26 cellular contexts compared by ENCODE assay signal in the genomic region with DNA sequence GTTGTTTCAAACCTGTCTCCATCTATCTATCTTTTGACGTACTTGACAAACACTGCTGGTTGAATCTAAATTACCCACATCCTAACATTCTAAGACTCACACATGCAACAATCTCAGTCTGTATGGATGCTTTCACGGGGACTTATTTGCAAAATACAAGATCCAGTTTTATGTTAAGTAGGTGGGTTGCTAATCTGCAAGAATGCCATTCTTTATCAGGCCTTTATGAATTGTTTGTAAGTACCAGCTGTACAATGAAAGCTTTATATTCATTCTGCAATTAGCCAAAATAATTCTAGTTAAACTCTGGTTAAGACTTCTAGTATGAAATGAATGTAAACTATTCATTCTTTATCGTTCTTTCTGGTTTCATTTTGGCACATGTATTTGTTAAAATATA.
DNase-seq lines count a peak whose midpoint lies in the region; ATAC-seq, FAIRE-seq and TF ChIP-seq lines count a peak whose summit lies in the region.
"Had no signal": no experiment of that assay in that cellular context is flagged by ENCODE, and none has a peak within 500 bp of the region (broad histone marks: within the 10 kb centered on the region; RNA-seq: fewer than 3 reads in every experiment).

No MANE protein-coding gene starts in this region.

- H3K9me3 ChIP-seq in OCI-LY3 (ENCODE audit: insufficient read depth, low read length) (no peaks in the 10 kb centered on the region), kidney (ENCODE audit: control insufficient read depth in 1 of 2, low read length in 2 of 2) (no peaks in the 10 kb centered on the region)
- H3K9me3 ChIP-seq: lower lobe of right lung, Peyer's patch, thoracic aorta, vagina had no signal

- no peak for ATAC-seq in GM21576 (IDR thresholded peaks at IDR 0.05; ENCODE audit: unreplicated experiment)
- ATAC-seq: lower lobe of right lung, sciatic nerve had no signal

- no peak overlapping the region for H3K4me3 Mint-ChIP-seq in chondrocyte (ENCODE audit: unreplicated experiment)
- H3K4me3 Mint-ChIP-seq: activated CD4-positive, alpha-beta memory T cell treated with anti-CD3 and anti-CD28 coated beads for 36 hours; activated naive CD4-positive, alpha-beta T cell treated with anti-CD3 and anti-CD28 coated beads, Interleukin-2, amount 10 ng/mL, durations not matched to agents 7 days and 5 days; CD14-positive monocyte; IgD-negative memory B cell; neural crest cell had no signal

- H3K27me3 Mint-ChIP-seq in chondrocyte (ENCODE audit: low read depth) = no peaks in the 10 kb centered on the region
- H3K27me3 Mint-ChIP-seq: activated CD4-positive, alpha-beta memory T cell treated with anti-CD3 and anti-CD28 coated beads for 36 hours; activated naive CD4-positive, alpha-beta T cell treated with anti-CD3 and anti-CD28 coated beads, Interleukin-2, amount 10 ng/mL, durations not matched to agents 7 days and 5 days; IgD-negative memory B cell had no signal

- H3K4me3 ChIP-seq in OCI-LY3 (ENCODE audit: low read length) (no peak overlapping the region), kidney (ENCODE audit: low read length in 2 of 2) (no peak overlapping the region)
- H3K4me3 ChIP-seq: lower lobe of right lung, Peyer's patch, thoracic aorta, vagina had no signal

- H3K36me3 ChIP-seq in OCI-LY3 (replicated peaks; ENCODE audit: low read depth, low read length) = no peaks in the 10 kb centered on the region
- H3K36me3 ChIP-seq in kidney (ENCODE audit: control insufficient read depth in 1 of 2, insufficient read depth in 2 of 2, low read length in 2 of 2) = no peaks in the 10 kb centered on the region
- H3K36me3 ChIP-seq: lower lobe of right lung, Peyer's patch, thoracic aorta, vagina had no signal

- H3K79me2 ChIP-seq in OCI-LY3 (ENCODE audit: low read length) = no peaks in the 10 kb centered on the region

- H3K9me3 Mint-ChIP-seq in chondrocyte (ENCODE audit: low read depth) = no peaks in the 10 kb centered on the region
- H3K9me3 Mint-ChIP-seq: activated CD4-positive, alpha-beta memory T cell treated with anti-CD3 and anti-CD28 coated beads for 36 hours; activated naive CD4-positive, alpha-beta T cell treated with anti-CD3 and anti-CD28 coated beads, Interleukin-2, amount 10 ng/mL, durations not matched to agents 7 days and 5 days had no signal

- H3K27ac ChIP-seq in OCI-LY3 (ENCODE audit: low read length) (no peak overlapping the region), temporal lobe (ENCODE audit: low read depth, low read length) (peak overlapping the region; percentile 10), kidney (ENCODE audit: low read depth in 2 of 2, low read length in 2 of 2) (no peak overlapping the region)
- H3K27ac ChIP-seq: lower lobe of right lung, Peyer's patch, thoracic aorta, vagina had no signal

- H3K4me2 ChIP-seq in OCI-LY3 (ENCODE audit: low read length) = no peak overlapping the region

- peak overlapping the region; percentile 20; the same call in 1 of the 2 replicates for H2AFZ ChIP-seq in OCI-LY3 (ENCODE audit: low read depth, low read length)

- H3K9ac ChIP-seq in OCI-LY3 (ENCODE audit: low read length) = no peak overlapping the region
- H3K9ac ChIP-seq in kidney (ENCODE audit: low read length in 2 of 2) = no peak overlapping the region

- H3K27me3 ChIP-seq in OCI-LY3 (ENCODE audit: low read depth, low read length) = no peaks in the 10 kb centered on the region
- H3K27me3 ChIP-seq: Peyer's patch, vagina had no signal

- H3K4me1 Mint-ChIP-seq in chondrocyte (ENCODE audit: low read depth) = peaks cover 12% of the 10 kb centered on the region
- H3K4me1 Mint-ChIP-seq: activated naive CD4-positive, alpha-beta T cell treated with anti-CD3 and anti-CD28 coated beads, Interleukin-2, amount 10 ng/mL, durations not matched to agents 7 days and 5 days; CD14-positive monocyte had no signal

- intact Hi-C loops in kidney (cut with DNase I) = no loop called here

- no peak for TF ChIP-seq CTCF in OCI-LY3 (IDR thresholded peaks at IDR 0.05; ENCODE audit: low read depth, low read length)
- TF ChIP-seq CTCF in chondrocyte (IDR thresholded peaks at IDR 0.05) = no peak
- no peak for TF ChIP-seq CTCF in kidney (IDR thresholded peaks at IDR 0.05; ENCODE audit: borderline replicate concordance, extremely low read depth, insufficient read depth)

- CTCF ChIA-PET in HEK293T (lab: Yijun Ruan, JAX) = no interaction called here

- H3K27ac Mint-ChIP-seq in chondrocyte (ENCODE audit: unreplicated experiment) = peak overlapping the region; percentile 41
- H3K27ac Mint-ChIP-seq: activated CD4-positive, alpha-beta memory T cell treated with anti-CD3 and anti-CD28 coated beads for 36 hours; activated naive CD4-positive, alpha-beta T cell treated with anti-CD3 and anti-CD28 coated beads, Interleukin-2, amount 10 ng/mL, durations not matched to agents 7 days and 5 days; CD14-positive monocyte; IgD-negative memory B cell had no signal

- no peak for FAIRE-seq in kidney (lab: Jason Lieb, UNC)

- H3K36me3 Mint-ChIP-seq in chondrocyte (ENCODE audit: low read depth) = peaks cover 12% of the 10 kb centered on the region
- H3K36me3 Mint-ChIP-seq: activated CD4-positive, alpha-beta memory T cell treated with anti-CD3 and anti-CD28 coated beads for 36 hours; activated naive CD4-positive, alpha-beta T cell treated with anti-CD3 and anti-CD28 coated beads, Interleukin-2, amount 10 ng/mL, durations not matched to agents 7 days and 5 days; CD14-positive monocyte; IgD-negative memory B cell had no signal

- DNase-seq in chondrocyte (ENCODE audit: low spot score) = no peak
- DNase-seq in inferior parietal cortex (ENCODE audit: extremely low spot score) = peak; percentile 48
- DNase-seq in HEK293T (ENCODE audit: extremely low spot score) = no peak
- no peak for DNase-seq in amygdala (lab: John Stamatoyannopoulos, UW)
- no peak for DNase-seq in kidney
- DNase-seq: activated CD4-positive, alpha-beta memory T cell treated with anti-CD3 and anti-CD28 coated beads for 36 hours; activated CD8-positive, alpha-beta memory T cell treated with anti-CD3 and anti-CD28 coated beads, Interleukin-2, amount 50 U/mL, for 4 hours; activated naive CD4-positive, alpha-beta T cell treated with anti-CD3 and anti-CD28 coated beads, Interleukin-2, amount 10 ng/mL, durations not matched to agents 7 days and 5 days; Calu3; GOT3; lower lobe of right lung; NCI-H1092; NCI-H187 treated with DMSO at 0.1 percent for 48 hours; NCI-H526 treated with DMSO at 0.1 percent for 48 hours; Peyer's patch; SIG-M5; stimulated activated naive CD4-positive, alpha-beta T cell treated with Interleukin-2 at 50 U/mL for 16 hours had no signal

- H3K4me1 ChIP-seq in OCI-LY3 (ENCODE audit: low read length) = no peaks in the 10 kb centered on the region
- no peaks in the 10 kb centered on the region for H3K4me1 ChIP-seq in kidney (ENCODE audit: control insufficient read depth in 1 of 2, insufficient read depth in 1 of 2, low read depth in 1 of 2, low read length in 2 of 2)
- H3K4me1 ChIP-seq: lower lobe of right lung, Peyer's patch, vagina had no signal

- no peaks in the 10 kb centered on the region for H4K20me1 ChIP-seq in OCI-LY3 (ENCODE audit: insufficient read depth, low read length)

- POLR2A ChIA-PET in HEK293T (lab: Yijun Ruan, JAX) = no interaction called here

TF ChIP-seq in HEK293T, 16 proteins besides CTCF, POLR2A, EP300 and RAD21:
- TF ChIP-seq FOXM1 (IDR thresholded peaks at IDR 0.05; ENCODE audit: borderline replicate concordance) = no peak
- no peak for TF ChIP-seq ARNT (IDR thresholded peaks at IDR 0.05)
